In the genomic region with DNA sequence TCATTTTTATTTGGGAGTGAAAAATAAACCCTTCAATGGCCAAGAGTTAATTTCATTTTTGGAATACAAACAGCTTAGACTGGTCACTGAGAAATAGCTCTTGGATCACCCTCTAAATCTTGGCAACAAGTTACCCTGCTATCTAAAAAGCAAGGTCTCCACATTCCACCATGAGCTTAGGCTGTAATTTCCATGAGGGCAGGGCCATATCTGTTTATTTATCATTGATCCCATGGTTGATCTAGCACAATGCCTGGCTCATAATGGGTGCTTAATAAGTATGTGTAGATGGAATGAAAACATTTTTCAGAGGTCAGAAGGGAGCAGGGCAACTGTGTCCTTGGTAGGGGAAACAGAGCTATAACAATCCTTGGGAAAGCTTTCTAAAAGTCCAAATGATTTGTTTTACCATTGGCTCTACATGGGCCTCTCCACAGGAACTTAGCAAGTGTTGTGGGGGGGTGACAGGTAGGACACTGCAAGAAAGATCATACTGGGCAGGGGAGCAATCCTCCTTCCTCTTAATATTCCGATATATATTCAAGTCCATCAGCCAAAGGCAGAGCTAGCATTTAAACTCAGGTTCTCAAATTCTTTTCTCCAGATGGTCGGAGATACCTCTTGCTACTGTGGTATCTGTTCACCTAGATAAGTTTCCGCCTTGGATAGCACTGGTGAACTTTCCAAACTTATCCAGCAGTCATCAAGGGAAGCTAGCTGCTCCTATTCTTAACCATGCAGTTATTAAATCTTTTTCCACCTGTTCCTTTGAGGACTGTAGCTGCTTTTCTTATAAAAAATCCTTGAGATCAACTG, we compare ENCODE assay signal across 26 cellular contexts.
"Had no signal": no experiment of that assay in that cellular context is flagged by ENCODE, and none has a peak within 500 bp of the region (broad histone marks: within the 10 kb centered on the region; RNA-seq: fewer than 3 reads in every experiment).

No MANE protein-coding gene starts in this region.

- H3K27ac ChIP-seq: pancreas, psoas muscle, sigmoid colon, stomach, tibial nerve, WERI-Rb-1 had no signal

- DNase-seq: activated CD4-positive, alpha-beta T cell treated with anti-CD3 and anti-CD28 coated beads for 48 hours; activated CD4-positive, alpha-beta T cell treated with anti-CD3 and anti-CD28 coated beads, Interleukin-2, amount 50 U/mL, for 48 hours; activated CD8-positive, alpha-beta memory T cell treated with anti-CD3 and anti-CD28 coated beads for 24 hours; activated effector memory CD4-positive, alpha-beta T cell treated with Interleukin-2 at 50 U/mL for 16 hours; activated naive CD4-positive, alpha-beta T cell treated with Interleukin-2 at 50 U/mL for 16 hours; caudate nucleus; islet precursor cell; left ventricle myocardium superior; mammary epithelial cell; nephron progenitor cell; nucleus accumbens; pancreas; psoas muscle; sigmoid colon; small intestine; stimulated activated CD4-positive, alpha-beta T cell treated with anti-CD3 and anti-CD28 coated beads, Interleukin-2, amount 100 ng/mL, for 24 hours; stimulated activated naive B cell treated with anti-CD40 and anti-IgM and Interleukin-4, amounts not matched to agents 10 μg/mL and 1 μg/mL and 100 μg/mL, for 72 hours; stomach; T-helper 9 cell; WERI-Rb-1 had no signal

- H3K27me3 ChIP-seq: pancreas, sigmoid colon, stomach, tibial nerve had no signal

- FAIRE-seq: endothelial cell of umbilical vein, frontal cortex, pancreas, small intestine had no signal

- H3K4me3 Mint-ChIP-seq: activated naive CD8-positive, alpha-beta T cell; nephron progenitor cell; stimulated activated naive B cell treated with anti-CD40 and anti-IgM and Interleukin-4, amounts not matched to agents 10 μg/mL and 1 μg/mL and 100 μg/mL, for 72 hours; T-helper 1 cell treated with Interleukin-12 subunit alpha and Interleukin-12 subunit beta and Interleukin-4 antibody, amounts not matched to agents 30 μg/mL and 1 μg/mL, for 36 hours had no signal

- H3K27me3 Mint-ChIP-seq: activated naive CD8-positive, alpha-beta T cell; stimulated activated naive B cell treated with anti-CD40 and anti-IgM and Interleukin-4, amounts not matched to agents 10 μg/mL and 1 μg/mL and 100 μg/mL, for 72 hours had no signal

- H3K4me1 ChIP-seq: pancreas, psoas muscle, sigmoid colon, stomach had no signal

- H3K36me3 ChIP-seq: pancreas, WERI-Rb-1 had no signal

- ATAC-seq: activated CD4-positive, CD25-positive, alpha-beta regulatory T cell treated with anti-CD3 and anti-CD28 coated beads, Interleukin-2, amount 50 U/mL, for 24 hours; left ventricle myocardium superior; pancreas; psoas muscle; stimulated activated naive B cell treated with anti-CD40 and anti-IgM and Interleukin-4, amounts not matched to agents 10 μg/mL and 1 μg/mL and 100 μg/mL, for 72 hours had no signal

- H3K9me3 ChIP-seq: pancreas, psoas muscle, sigmoid colon, tibial nerve had no signal

- H3K27ac Mint-ChIP-seq: activated naive CD8-positive, alpha-beta T cell; nephron progenitor cell; stimulated activated naive B cell treated with anti-CD40 and anti-IgM and Interleukin-4, amounts not matched to agents 10 μg/mL and 1 μg/mL and 100 μg/mL, for 72 hours; T-helper 1 cell treated with Interleukin-12 subunit alpha and Interleukin-12 subunit beta and Interleukin-4 antibody, amounts not matched to agents 30 μg/mL and 1 μg/mL, for 36 hours had no signal

- H3K4me3 ChIP-seq: pancreas, psoas muscle, sigmoid colon, stomach, tibial nerve had no signal

- H3K4me1 Mint-ChIP-seq: nephron progenitor cell; stimulated activated naive B cell treated with anti-CD40 and anti-IgM and Interleukin-4, amounts not matched to agents 10 μg/mL and 1 μg/mL and 100 μg/mL, for 72 hours had no signal
